9 cellular contexts compared by ENCODE assay signal in the genomic region with DNA sequence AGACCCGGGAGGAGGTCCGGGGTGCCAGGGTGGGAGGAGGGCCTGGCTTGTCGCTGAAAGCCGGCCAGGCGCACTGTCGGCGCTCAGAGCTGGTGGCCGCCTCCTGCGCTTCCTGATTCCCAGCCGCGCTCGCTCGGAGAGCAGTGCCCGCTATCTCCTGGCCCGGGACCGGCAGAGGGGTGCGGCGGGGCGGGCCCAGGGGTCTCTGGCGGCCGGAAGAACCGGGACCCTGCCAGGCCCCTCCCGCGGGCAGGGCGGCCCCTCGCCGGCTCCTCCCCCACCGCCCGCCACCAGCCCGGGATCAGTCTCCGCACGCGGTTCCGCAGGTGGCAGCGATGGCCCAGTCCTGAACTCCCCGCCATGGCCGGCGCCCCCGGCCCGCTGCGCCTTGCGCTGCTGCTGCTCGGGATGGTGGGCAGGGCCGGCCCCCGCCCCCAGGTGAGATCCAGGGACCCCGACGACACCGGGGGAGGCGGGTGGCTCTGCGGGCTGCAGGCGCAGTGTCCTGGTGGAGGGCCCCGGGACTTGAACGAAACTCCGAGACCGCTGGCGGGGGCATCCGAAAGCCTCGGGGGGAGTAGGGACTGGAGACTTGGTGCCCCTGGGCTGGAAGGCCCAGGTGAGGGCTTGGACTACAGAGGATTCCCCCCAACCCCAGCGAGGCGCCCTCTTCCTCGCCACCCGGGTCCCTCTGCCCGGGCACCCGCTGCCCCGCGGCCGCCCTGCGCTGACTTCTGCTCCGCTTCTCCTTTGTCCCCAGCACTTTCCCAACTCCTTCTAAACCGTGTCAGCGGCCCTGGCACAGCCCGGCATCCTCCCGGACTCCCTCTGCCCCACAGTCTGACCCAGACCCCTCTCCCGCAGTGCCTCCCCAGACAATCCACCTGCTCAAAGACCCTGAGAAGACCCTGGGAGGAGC. TPM values are rescaled to one million over a fixed set of nuclear protein-coding genes. Genes with fewer than 3 reads are reported as not detected.
DNase-seq lines count a peak whose midpoint lies in the region; ATAC-seq and TF ChIP-seq lines count a peak whose summit lies in the region.
"Had no signal": no experiment of that assay in that cellular context is flagged by ENCODE, and none has a peak within 500 bp of the region (broad histone marks: within the 10 kb centered on the region; RNA-seq: fewer than 3 reads in every experiment).

A gene (plus strand): TSS at position 301 of the 919 bp plus-strand sequence. CDS start 60 bp downstream, at position 361.

- H3K27me3 ChIP-seq in thoracic aorta (replicated peaks; ENCODE audit: insufficient read depth), result no peaks in the 10 kb centered on the region

- DNase-seq in activated CD8-positive, alpha-beta memory T cell treated with anti-CD3 and anti-CD28 coated beads for 24 hours, result peak; percentile 67
- DNase-seq in activated CD8-positive, alpha-beta memory T cell treated with anti-CD3 and anti-CD28 coated beads, Interleukin-2, amount 50 U/mL, for 48 hours, result no peak
- peak; percentile 54 for DNase-seq in left kidney (ENCODE audit: low read depth, low spot score)
- DNase-seq in thoracic aorta (ENCODE audit: low spot score), result no peak
- no peak for DNase-seq in NCI-H1694 (lab: John Stamatoyannopoulos, UW)
- no peak for DNase-seq in DMS153 (lab: John Stamatoyannopoulos, UW)

- no peaks in the 10 kb centered on the region for H3K9me3 ChIP-seq in thoracic aorta

- no peak within 1 kb of the TSS for H3K27ac ChIP-seq in thoracic aorta

- ATAC-seq in thoracic aorta (ENCODE audit: insufficient number of reproducible peaks, low FRiP score, low read depth) (no peak), GM21825 (IDR thresholded peaks at IDR 0.05; ENCODE audit: unreplicated experiment) (no peak)

- no peak for TF ChIP-seq CTCF in brain (conservative IDR thresholded peaks at IDR 0.05)
- TF ChIP-seq CTCF in thoracic aorta (IDR thresholded peaks at IDR 0.05), result no peak

- H3K4me3 ChIP-seq in thoracic aorta, result peak within 1 kb of the TSS; percentile 49

- H3K4me1 ChIP-seq in thoracic aorta (ENCODE audit: control insufficient read depth in 1 of 2, low read depth in 2 of 2), result peaks cover 4 to 9% of the 10 kb centered on the region in 2 donors

- peaks cover 5% of the 10 kb centered on the region for H3K4me1 Mint-ChIP-seq in brain

- H3K9me3 Mint-ChIP-seq in brain, result no peaks in the 10 kb centered on the region

- peak within 1 kb of the TSS; percentile 40 to 72 (median 56) for H3K4me3 Mint-ChIP-seq in brain

- no peaks in the 10 kb centered on the region for H3K36me3 ChIP-seq in thoracic aorta

- H3K27me3 Mint-ChIP-seq in brain, result peaks cover 78% of the 10 kb centered on the region

- no peaks in the 10 kb centered on the region for H3K36me3 Mint-ChIP-seq in brain

- H3K27ac Mint-ChIP-seq in brain, result no peak within 1 kb of the TSS

RNA-seq across cellular contexts. Expression of the gene that starts here (rescaled TPM):
- polyA plus RNA-seq in brain (ENCODE audit: insufficient read depth, low read depth, low replicate concordance), result 12.7 TPM
- total RNA-seq in thoracic aorta, result not detected
- polyA plus RNA-seq: BJ had no signal

Comparison
In these comparisons a context has a peak if more than half of its experiments do, and no peak if none do; other contexts are left out.
1. DNase-seq: peak in activated CD8-positive, alpha-beta memory T cell treated with anti-CD3 and anti-CD28 coated beads for 24 hours (single experiment) and left kidney (single experiment); none in activated CD8-positive, alpha-beta memory T cell treated with anti-CD3 and anti-CD28 coated beads, Interleukin-2, amount 50 U/mL, for 48 hours (single experiment), thoracic aorta (single experiment), NCI-H1694 (single experiment) and DMS153 (single experiment).